ENCODE assay signal across 25 cellular contexts in the genomic region with DNA sequence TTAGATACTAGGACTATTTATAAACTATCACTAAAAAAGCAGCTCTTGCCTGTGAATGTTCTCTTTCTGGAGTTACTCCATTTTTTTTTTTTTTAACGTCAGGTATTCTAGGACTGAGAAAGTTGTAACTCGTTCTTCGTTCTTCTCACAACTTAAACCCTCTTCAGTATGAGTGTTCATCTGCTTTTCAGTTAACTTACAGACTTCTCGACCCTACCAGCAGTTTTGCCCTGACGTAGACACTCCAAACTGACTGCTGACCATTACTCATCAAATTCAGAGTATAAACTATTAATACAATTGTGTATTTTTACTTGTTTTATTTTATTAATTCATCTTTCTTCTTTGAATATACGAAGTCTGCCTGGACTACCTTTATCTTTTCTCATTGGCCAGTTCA.
DNase-seq lines count a peak whose midpoint lies in the region; ATAC-seq and TF ChIP-seq lines count a peak whose summit lies in the region.
"Had no signal": no experiment of that assay in that cellular context is flagged by ENCODE, and none has a peak within 500 bp of the region (broad histone marks: within the 10 kb centered on the region; RNA-seq: fewer than 3 reads in every experiment).

No MANE protein-coding gene starts in this region.

- H3K4me3 ChIP-seq in GM12865 (ENCODE audit: low read depth, low read length) (peak overlapping the region; percentile 16), SU-DHL-6 (ENCODE audit: insufficient read depth, low read length, poor library complexity, severe bottlenecking) (no peak overlapping the region)
- H3K4me3 ChIP-seq: A549, BLaER1, GM23338 had no signal

- H3K9me3 ChIP-seq in SU-DHL-6 (ENCODE audit: insufficient read depth, low read length), result no peaks in the 10 kb centered on the region
- H3K9me3 ChIP-seq: A549, BLaER1 had no signal

- no peaks in the 10 kb centered on the region for H3F3A ChIP-seq in SU-DHL-6 (ENCODE audit: insufficient read depth)

- H3K36me3 ChIP-seq in SU-DHL-6 (ENCODE audit: low read length), result no peaks in the 10 kb centered on the region
- H3K36me3 ChIP-seq: BLaER1 had no signal

- no peak overlapping the region for H2AFZ ChIP-seq in SU-DHL-6 (ENCODE audit: low read depth, low read length, severe bottlenecking)
- H2AFZ ChIP-seq: GM23338 had no signal

- no peak overlapping the region for H3K27ac ChIP-seq in SU-DHL-6 (ENCODE audit: low read depth, low read length)
- H3K27ac ChIP-seq: A549, BLaER1 had no signal

- H4K20me1 ChIP-seq in SU-DHL-6 (ENCODE audit: low read depth, low read length), result no peaks in the 10 kb centered on the region
- H4K20me1 ChIP-seq: BLaER1 had no signal

- DNase-seq in GM12865 (ENCODE audit: low read depth) (no peak), hepatic stellate cell (ENCODE audit: low spot score) (peak; percentile 1), NCI-H524 (lab: John Stamatoyannopoulos, UW) (no peak), GOT3 (lab: John Stamatoyannopoulos, UW) (no peak)
- DNase-seq in central memory CD4-positive, alpha-beta T cell, result no peak
- DNase-seq: CD8-positive, alpha-beta memory T cell; DMS53; EL; Kasumi-1; NCI-H1092 treated with DMSO at 0.1 percent for 48 hours; NCI-H146; NCI-H2081; NCI-H2171 treated with DMSO at 0.1 percent for 48 hours; NCI-H446; NCI-H69; OCI-M1; SHP77 treated with DMSO at 0.1 percent for 48 hours had no signal

- ATAC-seq in HG03565 (IDR thresholded peaks at IDR 0.05; ENCODE audit: unreplicated experiment) (peak; percentile 15), HG03025 (IDR thresholded peaks at IDR 0.05; ENCODE audit: low FRiP score, unreplicated experiment) (no peak)
- ATAC-seq: A549, GM23338, HCT116, SK-N-SH treated with all-trans-retinoic acid at 6 μM for 48 hours had no signal

- H3K9ac ChIP-seq in SU-DHL-6 (ENCODE audit: low read length), result no peak overlapping the region
- H3K9ac ChIP-seq: BLaER1 had no signal

- TF ChIP-seq CTCF in GM12865 (IDR thresholded peaks at IDR 0.05; ENCODE audit: insufficient read depth, low read depth, low read length, missing control alignments) (no peak), SU-DHL-6 (IDR thresholded peaks at IDR 0.05; ENCODE audit: insufficient read depth, low read length, poor library complexity, severe bottlenecking) (no peak)

- no peaks in the 10 kb centered on the region for H3K27me3 ChIP-seq in SU-DHL-6 (ENCODE audit: low read length)
- H3K27me3 ChIP-seq: BLaER1 had no signal

- H3K79me2 ChIP-seq in SU-DHL-6 (ENCODE audit: insufficient read depth, low read length), result no peaks in the 10 kb centered on the region

- H3K9me2 ChIP-seq in SU-DHL-6 (replicated peaks; ENCODE audit: insufficient read depth, low read length), result no peaks in the 10 kb centered on the region

- H3K4me2 ChIP-seq in SU-DHL-6 (ENCODE audit: low read depth, low read length, poor library complexity, severe bottlenecking), result peak overlapping the region; percentile 43
- H3K4me2 ChIP-seq: A549, GM23338 had no signal
